Comparison of ENCODE assay signal across 24 cellular contexts in the genomic region with DNA sequence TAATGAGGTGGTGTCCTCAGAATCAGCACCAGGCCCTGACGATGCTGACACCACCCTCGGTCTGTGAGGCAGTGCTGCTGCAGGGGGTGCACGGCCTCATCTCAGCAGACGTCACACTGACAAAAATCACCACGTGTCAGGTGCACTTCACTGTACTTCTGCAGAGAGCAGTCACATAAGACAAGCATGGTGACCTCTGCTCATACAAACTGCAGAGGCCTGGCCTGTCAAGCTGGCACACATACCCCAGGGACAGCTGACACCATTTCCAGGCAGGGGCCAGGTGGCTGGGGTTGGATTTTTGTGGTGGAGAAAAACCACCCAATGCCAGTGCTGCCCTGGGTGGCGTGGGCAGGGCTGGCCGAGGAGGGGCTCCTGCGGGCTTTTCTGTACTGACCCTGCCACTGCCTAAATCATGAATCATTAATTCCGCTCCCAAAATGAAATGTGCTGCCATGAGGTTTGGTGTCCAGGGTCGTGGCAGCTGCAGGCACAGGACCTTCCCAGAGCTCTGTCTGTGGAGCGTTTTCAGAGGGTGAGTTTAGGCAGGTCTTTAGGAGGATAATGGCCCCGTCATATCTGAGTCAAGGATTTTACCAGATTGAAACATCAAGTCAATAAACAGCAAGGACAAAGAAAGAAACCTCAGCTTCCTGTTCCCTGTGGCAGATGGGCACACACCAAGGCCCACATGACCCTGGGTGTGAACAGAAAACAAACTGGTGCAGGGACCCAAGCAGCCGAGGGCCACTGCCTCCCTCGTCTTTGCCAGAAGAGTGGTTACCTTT. TPM values are rescaled to one million over a fixed set of nuclear protein-coding genes. Genes with fewer than 3 reads are reported as not detected.
A peak's percentile ranks its signal among the peaks of the same experiment; 100 is the strongest.
DNase-seq lines count a peak whose midpoint lies in the region; ATAC-seq and TF ChIP-seq lines count a peak whose summit lies in the region.
"Had no signal": no experiment of that assay in that cellular context is flagged by ENCODE, and none has a peak within 500 bp of the region (broad histone marks: within the 10 kb centered on the region; RNA-seq: fewer than 3 reads in every experiment).

No MANE protein-coding gene starts in this region.

- intact Hi-C loops in left ventricle myocardium superior (cut with micrococcal nuclease), result no loop called here
- intact Hi-C loops in psoas muscle (cut with DNase I), result no loop called here

- ATAC-seq in RWPE2 (ENCODE audit: low read depth), result peak; percentile 49; the same call in 1 of the 3 replicates
- peak; percentile 70 for ATAC-seq in left ventricle myocardium superior
- peak; percentile 83 to 97 (median 91) for ATAC-seq in psoas muscle
- ATAC-seq: stimulated activated naive CD8-positive, alpha-beta T cell treated with anti-CD3 and anti-CD28 coated beads, Interleukin-15, amount 100 ng/mL, for 72 hours had no signal

- H3K4me3 ChIP-seq in RWPE2 (ENCODE audit: severe bottlenecking) (no peak overlapping the region), psoas muscle (no peak overlapping the region)
- H3K4me3 ChIP-seq: hepatocyte, transverse colon had no signal

- TF ChIP-seq CTCF in RWPE2 (IDR thresholded peaks at IDR 0.05; ENCODE audit: poor library complexity, severe bottlenecking), result no peak
- TF ChIP-seq CTCF in psoas muscle (IDR thresholded peaks at IDR 0.05), result no peak

- H3K27ac ChIP-seq in RWPE2 (ENCODE audit: poor library complexity, severe bottlenecking), result peak overlapping the region; percentile 38
- H3K27ac ChIP-seq in psoas muscle, result peak overlapping the region; percentile 19
- H3K27ac ChIP-seq: hepatocyte, transverse colon had no signal

- H3K9me3 ChIP-seq in RWPE2 (ENCODE audit: severe bottlenecking) (no peaks in the 10 kb centered on the region), psoas muscle (no peaks in the 10 kb centered on the region)
- H3K9me3 ChIP-seq: transverse colon had no signal

- H3K4me1 ChIP-seq in RWPE2 (ENCODE audit: insufficient read depth, poor library complexity, severe bottlenecking) (peaks cover 4% of the 10 kb centered on the region), psoas muscle (peaks cover 12% of the 10 kb centered on the region)
- H3K4me1 ChIP-seq: transverse colon had no signal

- H3K27me3 ChIP-seq in RWPE2 (ENCODE audit: insufficient read depth, poor library complexity, severe bottlenecking), result no peaks in the 10 kb centered on the region
- H3K27me3 ChIP-seq in psoas muscle (ENCODE audit: insufficient read depth in 3 of 3, low read length in 2 of 3), result no peaks in the 10 kb centered on the region
- H3K27me3 ChIP-seq: hepatocyte, transverse colon had no signal

- peak; percentile 49 for DNase-seq in HPDE6-E6E7 (ENCODE audit: extremely low spot score)
- no peak for DNase-seq in RWPE2 (ENCODE audit: low spot score)
- no peak for DNase-seq in left ventricle myocardium superior
- peak in 1 of 2 donors; percentile 42 for DNase-seq in psoas muscle
- DNase-seq in HK-2 (ENCODE audit: unreplicated experiment), result no peak
- no peak for DNase-seq in T-helper 9 cell
- no peak for DNase-seq in NCI-H2081 (lab: John Stamatoyannopoulos, UW)
- DNase-seq: activated CD4-positive, alpha-beta T cell treated with anti-CD3 and anti-CD28 coated beads, Interleukin-2, amount 50 U/mL, for 1 hour; activated CD8-positive, alpha-beta memory T cell treated with anti-CD3 and anti-CD28 coated beads, Interleukin-2, amount 50 U/mL, for 48 hours; activated gamma-delta T cell treated with Interleukin-2 at 50 U/mL for 16 hours; COR-L47; cortex of kidney; DMS79 treated with DMSO at 0.1 percent for 48 hours; Kasumi-1; NCI-H1105 treated with DMSO at 0.1 percent for 48 hours; NCI-H510A; SIG-M5; stimulated activated CD4-positive, alpha-beta T cell treated with anti-CD3 and anti-CD28 coated beads, Interleukin-2, amount 100 ng/mL, for 24 hours; stimulated activated naive CD8-positive, alpha-beta T cell treated with anti-CD3 and anti-CD28 coated beads, Interleukin-15, amount 100 ng/mL, for 72 hours; transverse colon had no signal

- WGBS in psoas muscle, 3 donors, result 48 to 59% (median 52%) methylated on average over 14 of the region's 14 CpGs

- peaks cover 35% of the 10 kb centered on the region for H3K36me3 ChIP-seq in RWPE2 (ENCODE audit: low read depth)
- no peaks in the 10 kb centered on the region for H3K36me3 ChIP-seq in psoas muscle (ENCODE audit: insufficient read depth in 1 of 2, low read depth in 1 of 2)
- H3K36me3 ChIP-seq: transverse colon had no signal

RNA-seq across cellular contexts. Expression of a gene that starts 33.4 kb away (rescaled TPM):
- total RNA-seq in left ventricle myocardium superior, result 7.7 TPM
- 1 to 10 TPM; 2.2 to 3.5 (median 2.9) TPM for total RNA-seq in psoas muscle
- polyA plus RNA-seq in psoas muscle, result 1 to 10 TPM in 1 of 3 donors, under 1 TPM in 2; 0.49 to 1.6 (median 0.75) TPM

RNA-seq across cellular contexts. Expression of a gene that starts 50.3 kb away (rescaled TPM):
- total RNA-seq in left ventricle myocardium superior (not detected), psoas muscle (not detected)
- polyA plus RNA-seq in psoas muscle, result not detected
- total RNA-seq: hepatocyte, HT1080, T-cell, transverse colon had no signal
- polyA plus RNA-seq: adipose tissue, hepatocyte had no signal

RNA-seq across cellular contexts. Expression of a gene that starts 58.5 kb away (rescaled TPM):
- total RNA-seq in left ventricle myocardium superior (52.9 TPM), psoas muscle (100 to 1,000 TPM in 1 of 4 donors, 10 to 100 TPM in 3; 57.3 to 215 (median 68.3) TPM)
- 100 to 1,000 TPM in 1 of 3 donors, 10 to 100 TPM in 2; 39.2 to 101 (median 47.2) TPM for polyA plus RNA-seq in psoas muscle
